Comparison of ENCODE assay signal across 1 cellular context in the genomic region with DNA sequence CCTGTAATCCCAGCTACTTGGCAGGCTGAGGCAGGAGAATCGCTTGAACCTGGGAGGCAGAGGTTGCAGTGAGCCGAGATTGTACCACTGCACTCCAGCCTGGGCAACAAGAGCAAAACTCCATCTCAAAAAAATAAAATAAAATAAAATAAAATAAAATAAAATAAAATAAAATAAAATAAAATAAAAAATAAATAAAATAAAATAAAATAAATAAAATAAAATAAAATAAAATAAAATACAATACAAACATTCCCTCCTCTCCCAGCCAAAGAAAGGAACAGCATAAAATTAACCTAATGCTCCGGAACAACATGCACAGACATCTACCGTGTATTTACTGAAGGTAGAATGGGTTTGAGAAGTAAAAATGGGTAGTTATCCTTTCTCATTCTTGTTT.
DNase-seq lines count a peak whose midpoint lies in the region; ATAC-seq and TF ChIP-seq lines count a peak whose summit lies in the region.
"Not testable (repeated sequence)": the region's sequence is repeated elsewhere in the genome, so short reads cannot be mapped to it uniquely, and the experiment has no call there.

No MANE protein-coding gene starts in this region.

- ATAC-seq in WTC11: not testable (repeated sequence)

- H3K4me1 Mint-ChIP-seq in WTC11: not testable (repeated sequence)

- not testable (repeated sequence) for H3K27me3 Mint-ChIP-seq in WTC11 (ENCODE audit: low read depth)

- H3K9me3 Mint-ChIP-seq in WTC11: not testable (repeated sequence)

- not testable (repeated sequence) for H3K4me3 Mint-ChIP-seq in WTC11

- H3K36me3 Mint-ChIP-seq in WTC11: not testable (repeated sequence)

- POLR2A ChIA-PET in WTC11 (lab: Charles Lee): not testable (repeated sequence)

- not testable (repeated sequence) for TF ChIP-seq CTCF in WTC11 (IDR thresholded peaks at IDR 0.05)

- not testable (repeated sequence) for H3K27ac Mint-ChIP-seq in WTC11

- DNase-seq in WTC11 (ENCODE audit: low spot score): not testable (repeated sequence)

- CTCF ChIA-PET in WTC11 (lab: Charles Lee): not testable (repeated sequence)

TF ChIP-seq in WTC11, 78 proteins besides CTCF, POLR2A, EP300 and RAD21:
- peak; percentile 99 for TF ChIP-seq HMGA2 (CRISPR knock-in tag; IDR thresholded peaks at IDR 0.05)
TF ChIP-seq in WTC11: peak in this region for 1; not testable (repeated sequence) for 77.
